Comparison of ENCODE assay signal across 13 cellular contexts in genomic region chr12:28156804-28157203, GRCh38. TPM values are rescaled to one million over a fixed set of nuclear protein-coding genes. Genes with fewer than 3 reads are reported as not detected.
A peak's percentile ranks its signal among the peaks of the same experiment; 100 is the strongest.
DNase-seq lines count a peak whose midpoint lies in the region; ATAC-seq and TF ChIP-seq lines count a peak whose summit lies in the region.
"Had no signal": no experiment of that assay in that cellular context is flagged by ENCODE, and none has a peak within 500 bp of the region (broad histone marks: within the 10 kb centered on the region; RNA-seq: fewer than 3 reads in every experiment).

No MANE protein-coding gene starts in this region.

- H3K4me3 Mint-ChIP-seq in T-helper 17 cell (peak overlapping the region; percentile 15), neural progenitor cell (no peak overlapping the region)
- H3K4me3 Mint-ChIP-seq: B cell; CD14-positive monocyte; CD8-positive, alpha-beta T cell had no signal

- no peaks in the 10 kb centered on the region for H3K79me2 ChIP-seq in neural progenitor cell (ENCODE audit: low read depth)

- peaks cover 16 to 40% (median 32%) of the 10 kb centered on the region in 10 experiments for H3K4me1 ChIP-seq in BLaER1 treated with 17β-estradiol and CSF1 and Interleukin-3, amounts not matched to agents 10 nM and 100 nM
- no peaks in the 10 kb centered on the region for H3K4me1 ChIP-seq in neural progenitor cell

- peaks cover 3% of the 10 kb centered on the region for H3K36me3 Mint-ChIP-seq in T-helper 17 cell (ENCODE audit: low read depth)
- no peaks in the 10 kb centered on the region for H3K36me3 Mint-ChIP-seq in neural progenitor cell
- H3K36me3 Mint-ChIP-seq: CD14-positive monocyte had no signal

- H4K20me1 ChIP-seq in BLaER1 treated with 17β-estradiol and CSF1 and Interleukin-3, amounts not matched to agents 10 nM and 100 nM = no peaks in the 10 kb centered on the region
- H4K20me1 ChIP-seq in neural progenitor cell (ENCODE audit: low read depth) = no peaks in the 10 kb centered on the region

- 0 out of 22 replicates have a peak overlapping the region, but pooled peaks of 1 of the 11 experiments have one; percentile 16 for H3K27ac ChIP-seq in BLaER1 treated with 17β-estradiol and CSF1 and Interleukin-3, amounts not matched to agents 10 nM and 100 nM
- H3K27ac ChIP-seq in neural progenitor cell = no peak overlapping the region

- H2AFZ ChIP-seq in neural progenitor cell (replicated peaks) = peak overlapping the region; percentile 65

- H3F3A ChIP-seq in neural progenitor cell (ENCODE audit: low read depth) = no peaks in the 10 kb centered on the region

- POLR2A ChIA-PET in HEK293T (lab: Yijun Ruan, JAX) = no interaction called here

- H3K27me3 Mint-ChIP-seq in T-helper 17 cell (no peaks in the 10 kb centered on the region), neural progenitor cell (ENCODE audit: insufficient read depth, low read depth) (no peaks in the 10 kb centered on the region)

- peak overlapping the region in 10 of 11 experiments; percentile 26 to 91 (median 68); a peak in 20 of 22 replicates for H3K4me2 ChIP-seq in BLaER1 treated with 17β-estradiol and CSF1 and Interleukin-3, amounts not matched to agents 10 nM and 100 nM
- no peak overlapping the region for H3K4me2 ChIP-seq in neural progenitor cell

- H3K4me1 Mint-ChIP-seq in T-helper 17 cell = peaks cover 11% of the 10 kb centered on the region
- no peaks in the 10 kb centered on the region for H3K4me1 Mint-ChIP-seq in neural progenitor cell
- H3K4me1 Mint-ChIP-seq: B cell, CD14-positive monocyte had no signal

- TF ChIP-seq CTCF in neural progenitor cell (IDR thresholded peaks at IDR 0.05) = no peak

- H3K9ac ChIP-seq in BLaER1 treated with 17β-estradiol and CSF1 and Interleukin-3, amounts not matched to agents 10 nM and 100 nM = no peak overlapping the region
- no peak overlapping the region for H3K9ac ChIP-seq in neural progenitor cell

- H3K4me3 ChIP-seq in BLaER1 treated with 17β-estradiol and CSF1 and Interleukin-3, amounts not matched to agents 10 nM and 100 nM = peak overlapping the region in 1 of 10 experiments; percentile 16; a peak in 1 of 20 replicates
- H3K4me3 ChIP-seq in neural progenitor cell = no peak overlapping the region

- ATAC-seq in T-helper 17 cell (no peak), GM18502 (IDR thresholded peaks at IDR 0.05; ENCODE audit: poor library complexity, unreplicated experiment) (no peak)
- ATAC-seq: CD8-positive, alpha-beta T cell had no signal

- CTCF ChIA-PET in HEK293T (lab: Yijun Ruan, JAX) = no interaction called here

- H3K27me3 ChIP-seq in BLaER1 treated with 17β-estradiol and CSF1 and Interleukin-3, amounts not matched to agents 10 nM and 100 nM = no peaks in the 10 kb centered on the region
- H3K27me3 ChIP-seq in neural progenitor cell = no peaks in the 10 kb centered on the region

- H3K27ac Mint-ChIP-seq in T-helper 17 cell (no peak overlapping the region), neural progenitor cell (no peak overlapping the region)
- H3K27ac Mint-ChIP-seq: B cell; CD14-positive monocyte; CD8-positive, alpha-beta T cell had no signal

- H3K9me3 Mint-ChIP-seq in neural progenitor cell = peaks cover 2% of the 10 kb centered on the region

- 0 out of 22 replicates have a peak, but pooled peaks cover 0 to 3% (median 0%) of the 10 kb centered on the region in 11 experiments for H3K36me3 ChIP-seq in BLaER1 treated with 17β-estradiol and CSF1 and Interleukin-3, amounts not matched to agents 10 nM and 100 nM
- no peaks in the 10 kb centered on the region for H3K36me3 ChIP-seq in neural progenitor cell

- H3K9me3 ChIP-seq in BLaER1 treated with 17β-estradiol and CSF1 and Interleukin-3, amounts not matched to agents 10 nM and 100 nM (replicated peaks in 1 of 11) = peaks cover 5 to 26% (median 16%) of the 10 kb centered on the region in 11 experiments; a peak in 15 of 22 replicates
- H3K9me3 ChIP-seq in T-helper 17 cell (ENCODE audit: control insufficient read depth, low read length, poor library complexity, severe bottlenecking) = no peaks in the 10 kb centered on the region
- no peaks in the 10 kb centered on the region for H3K9me3 ChIP-seq in neural progenitor cell (ENCODE audit: low read depth)

- DNase-seq in HEK293T (ENCODE audit: extremely low spot score) = peak; percentile 6
- no peak for DNase-seq in T-helper 17 cell
- no peak for DNase-seq in neural progenitor cell (ENCODE audit: low spot score)
- no peak for DNase-seq in DMS79 (lab: John Stamatoyannopoulos, UW)
- DNase-seq in GM19238 (ENCODE audit: insufficient read length, low spot score) = no peak
- DNase-seq: CD8-positive, alpha-beta T cell; COR-L47; HCEC 1CT; KG1 had no signal

TF ChIP-seq in HEK293T, 16 proteins besides CTCF, POLR2A, EP300 and RAD21:
- TF ChIP-seq CTBP1 (IDR thresholded peaks at IDR 0.05; ENCODE audit: borderline replicate concordance) = no peak
- no peak for TF ChIP-seq HDGF (IDR thresholded peaks at IDR 0.05; ENCODE audit: borderline replicate concordance)
- no peak for TF ChIP-seq NFRKB (IDR thresholded peaks at IDR 0.05)
- TF ChIP-seq LEF1 (IDR thresholded peaks at IDR 0.05; ENCODE audit: borderline replicate concordance) = no peak
- TF ChIP-seq FOXA1 (IDR thresholded peaks at IDR 0.05) = no peak
- TF ChIP-seq TARDBP (IDR thresholded peaks at IDR 0.05) = no peak
- no peak for TF ChIP-seq ARNT (IDR thresholded peaks at IDR 0.05)
TF ChIP-seq in HEK293T: peak in this region for 0.

RNA-seq across cellular contexts. Expression of gene CCDC91, which starts 33.5 kb away (rescaled TPM):
- total RNA-seq in T-helper 17 cell (10 to 100 TPM; 62.5 to 65.3 TPM), neural progenitor cell (ENCODE audit: low replicate concordance) (24.8 and 35.8 TPM in 2 replicates)
